In the genomic region with DNA sequence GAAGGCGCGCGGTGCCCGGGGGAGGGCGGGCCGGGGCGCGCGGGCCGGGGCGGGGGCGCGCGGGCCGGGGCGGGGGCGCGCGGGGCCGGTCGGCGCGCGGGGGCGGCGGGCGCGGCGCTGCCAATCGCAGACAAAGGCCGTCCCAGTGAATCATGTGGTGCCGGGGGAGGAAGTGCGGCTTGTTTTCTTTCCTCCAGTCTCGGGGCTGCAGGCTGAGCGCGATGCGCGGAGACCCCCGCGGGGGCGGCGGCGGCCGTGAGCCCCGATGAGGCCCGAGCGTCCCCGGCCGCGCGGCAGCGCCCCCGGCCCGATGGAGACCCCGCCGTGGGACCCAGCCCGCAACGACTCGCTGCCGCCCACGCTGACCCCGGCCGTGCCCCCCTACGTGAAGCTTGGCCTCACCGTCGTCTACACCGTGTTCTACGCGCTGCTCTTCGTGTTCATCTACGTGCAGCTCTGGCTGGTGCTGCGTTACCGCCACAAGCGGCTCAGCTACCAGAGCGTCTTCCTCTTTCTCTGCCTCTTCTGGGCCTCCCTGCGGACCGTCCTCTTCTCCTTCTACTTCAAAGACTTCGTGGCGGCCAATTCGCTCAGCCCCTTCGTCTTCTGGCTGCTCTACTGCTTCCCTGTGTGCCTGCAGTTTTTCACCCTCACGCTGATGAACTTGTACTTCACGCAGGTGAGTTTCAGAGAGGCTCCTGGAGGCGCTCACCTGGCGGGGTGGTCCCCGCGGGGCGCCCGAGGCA, we compare ENCODE assay signal across 8 cellular contexts. TPM values are rescaled to one million over a fixed set of nuclear protein-coding genes. Genes with fewer than 3 reads are reported as not detected.
DNase-seq lines count a peak whose midpoint lies in the region; ATAC-seq and TF ChIP-seq lines count a peak whose summit lies in the region.

Gene GPR137B, plus strand, starts transcription at position 182 of the 746 bp plus-strand sequence. Its CDS starts 84 bp downstream, at position 266.

- whole genome bisulfite sequencing in thyroid gland, 2 donors, result 1 to 2% methylated on average over 32 to 50 of the region's 89 CpGs

- peak within 1 kb of the TSS in 1 of 3 donors; percentile 40 for H3K27ac ChIP-seq in thyroid gland

- peaks cover 37% of the 10 kb centered on the region for H3K27me3 Mint-ChIP-seq in activated naive CD4-positive, alpha-beta T cell treated with anti-CD3 and anti-CD28 coated beads for 36 hours (ENCODE audit: low read depth)

- no peak for TF ChIP-seq CTCF in thyroid gland (IDR thresholded peaks at IDR 0.05)

- TF ChIP-seq POLR2A in Raji (IDR thresholded peaks at IDR 0.05; ENCODE audit: insufficient read depth, low read depth, low read length), result peak; percentile 37; the same call in 1 of the 2 replicates
- peak in 1 of 2 donors; percentile 45 for TF ChIP-seq POLR2A in thyroid gland (IDR thresholded peaks at IDR 0.05)

- peaks cover 9% of the 10 kb centered on the region for H3K4me1 Mint-ChIP-seq in activated naive CD4-positive, alpha-beta T cell treated with anti-CD3 and anti-CD28 coated beads for 36 hours (ENCODE audit: low read depth)

- H3K9me3 Mint-ChIP-seq in activated naive CD4-positive, alpha-beta T cell treated with anti-CD3 and anti-CD28 coated beads for 36 hours, result no peaks in the 10 kb centered on the region

- DNase-seq in CD1c-positive myeloid dendritic cell (ENCODE audit: extremely low spot score) (peak; percentile 76), GM19240 (ENCODE audit: insufficient read length, low spot score) (peak; percentile 71), glomerular endothelial cell (ENCODE audit: extremely low read depth, low read depth, low spot score) (no peak), occipital lobe (lab: John Stamatoyannopoulos, UW) (peak; percentile 48), thyroid gland (peak; percentile 52 to 57)
- DNase-seq in activated naive CD4-positive, alpha-beta T cell treated with anti-CD3 and anti-CD28 coated beads for 36 hours, result peak; percentile 74

- peak within 1 kb of the TSS; percentile 87 for H3K4me3 Mint-ChIP-seq in activated naive CD4-positive, alpha-beta T cell treated with anti-CD3 and anti-CD28 coated beads for 36 hours

- ATAC-seq in HG03439 (IDR thresholded peaks at IDR 0.05; ENCODE audit: unreplicated experiment), result peak; percentile 43

- H3K4me1 ChIP-seq in thyroid gland, result peaks cover 24 to 25% of the 10 kb centered on the region in 2 donors

- H3K27ac Mint-ChIP-seq in activated naive CD4-positive, alpha-beta T cell treated with anti-CD3 and anti-CD28 coated beads for 36 hours, result no peak within 1 kb of the TSS

- peak within 1 kb of the TSS; percentile 37 to 45 (median 40) for H3K4me3 ChIP-seq in thyroid gland (replicated peaks in 1 of 3)

- H3K27me3 ChIP-seq in thyroid gland, result no peaks in the 10 kb centered on the region

- no peaks in the 10 kb centered on the region for H3K36me3 Mint-ChIP-seq in activated naive CD4-positive, alpha-beta T cell treated with anti-CD3 and anti-CD28 coated beads for 36 hours (ENCODE audit: low read depth)

- intact Hi-C loops in activated naive CD4-positive, alpha-beta T cell treated with anti-CD3 and anti-CD28 coated beads for 36 hours (cut with micrococcal nuclease), result loop anchor here (1.0 to 5.0 kb wide), 6 partner anchors 22 to 658 kb away; partner anchors contain the start of genes HEATR1 and MTR
- intact Hi-C loops in thyroid gland (cut with DNase I), result no loop called here

- no peaks in the 10 kb centered on the region for H3K9me3 ChIP-seq in thyroid gland

- no peaks in the 10 kb centered on the region for H3K36me3 ChIP-seq in thyroid gland

- CTCF ChIA-PET in activated naive CD4-positive, alpha-beta T cell treated with anti-CD3 and anti-CD28 coated beads for 36 hours (lab: Charles Lee), result interaction anchor here (1.4 kb wide), 1 partner anchor 143 kb away, joined by 5 read pairs; no protein-coding TSS in a partner anchor

RNA-seq across cellular contexts. Expression of gene GPR137B, which starts in this region (rescaled TPM):
- 1 to 10 TPM; 1.6 to 2.4 TPM for total RNA-seq in activated naive CD4-positive, alpha-beta T cell treated with anti-CD3 and anti-CD28 coated beads for 36 hours
- 17.1 and 23.5 TPM in 2 replicates for total RNA-seq in glomerular endothelial cell
- 52.4 TPM for total RNA-seq in occipital lobe
- 10 to 100 TPM; 15.1 to 30.0 (median 15.6) TPM for total RNA-seq in thyroid gland
